In the genomic region with DNA sequence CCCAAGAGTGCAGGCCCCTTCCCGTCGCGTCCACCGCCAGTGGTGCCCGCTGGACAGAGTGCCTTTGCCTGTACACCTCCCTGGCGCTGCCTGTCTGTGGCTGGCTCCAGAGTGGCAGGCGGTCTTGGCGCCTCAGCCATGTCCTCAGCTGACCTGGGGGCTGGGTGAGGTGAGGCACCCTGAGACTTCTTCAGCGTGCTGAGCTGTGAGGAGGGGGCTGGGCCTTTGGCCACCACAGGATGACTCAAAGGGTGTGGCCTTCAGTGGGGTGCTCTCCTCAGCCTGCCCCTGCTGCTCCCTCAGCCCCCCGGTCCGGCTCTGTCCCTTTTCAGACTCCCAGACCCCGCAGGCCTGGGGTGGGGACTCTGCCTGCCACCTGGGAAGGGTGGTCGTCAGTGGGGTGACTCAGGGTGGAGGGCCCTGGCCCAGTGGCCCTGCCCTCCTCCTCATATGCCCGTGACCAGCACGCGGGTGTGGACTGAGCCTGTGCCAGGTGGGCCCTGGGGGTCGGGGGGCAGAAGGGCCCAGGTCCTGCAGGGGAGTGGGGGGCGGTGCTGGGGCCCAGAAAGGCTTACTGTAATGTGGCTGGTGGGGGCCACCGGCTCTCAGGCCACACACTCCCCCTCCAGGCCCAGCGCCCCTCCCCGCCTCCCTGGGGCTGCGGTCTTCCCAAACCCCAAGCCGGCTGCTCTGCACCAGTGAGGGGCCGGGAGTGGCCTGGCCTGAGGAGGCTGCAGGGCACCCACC, we compare ENCODE assay signal across 1 cellular context.
TF ChIP-seq lines count a peak whose summit lies in the region.

No MANE protein-coding gene starts in this region.

TF ChIP-seq in endothelial cell of umbilical vein, 7 proteins besides CTCF, POLR2A, EP300 and RAD21 (continued from another document):
- TF ChIP-seq EZH2 (IDR thresholded peaks at IDR 0.05; ENCODE audit: borderline replicate concordance, low read depth, low read length, severe bottlenecking) (no peak), JUN (IDR thresholded peaks at IDR 0.05; ENCODE audit: borderline replicate concordance, insufficient read depth, insufficient read length, low read depth) (no peak), GATA2 (IDR thresholded peaks at IDR 0.05; ENCODE audit: insufficient read depth, insufficient read length, low read depth, low read length) (no peak), FOS (IDR thresholded peaks at IDR 0.05; ENCODE audit: borderline replicate concordance, insufficient read depth, low read length) (no peak)
